In the genomic region with DNA sequence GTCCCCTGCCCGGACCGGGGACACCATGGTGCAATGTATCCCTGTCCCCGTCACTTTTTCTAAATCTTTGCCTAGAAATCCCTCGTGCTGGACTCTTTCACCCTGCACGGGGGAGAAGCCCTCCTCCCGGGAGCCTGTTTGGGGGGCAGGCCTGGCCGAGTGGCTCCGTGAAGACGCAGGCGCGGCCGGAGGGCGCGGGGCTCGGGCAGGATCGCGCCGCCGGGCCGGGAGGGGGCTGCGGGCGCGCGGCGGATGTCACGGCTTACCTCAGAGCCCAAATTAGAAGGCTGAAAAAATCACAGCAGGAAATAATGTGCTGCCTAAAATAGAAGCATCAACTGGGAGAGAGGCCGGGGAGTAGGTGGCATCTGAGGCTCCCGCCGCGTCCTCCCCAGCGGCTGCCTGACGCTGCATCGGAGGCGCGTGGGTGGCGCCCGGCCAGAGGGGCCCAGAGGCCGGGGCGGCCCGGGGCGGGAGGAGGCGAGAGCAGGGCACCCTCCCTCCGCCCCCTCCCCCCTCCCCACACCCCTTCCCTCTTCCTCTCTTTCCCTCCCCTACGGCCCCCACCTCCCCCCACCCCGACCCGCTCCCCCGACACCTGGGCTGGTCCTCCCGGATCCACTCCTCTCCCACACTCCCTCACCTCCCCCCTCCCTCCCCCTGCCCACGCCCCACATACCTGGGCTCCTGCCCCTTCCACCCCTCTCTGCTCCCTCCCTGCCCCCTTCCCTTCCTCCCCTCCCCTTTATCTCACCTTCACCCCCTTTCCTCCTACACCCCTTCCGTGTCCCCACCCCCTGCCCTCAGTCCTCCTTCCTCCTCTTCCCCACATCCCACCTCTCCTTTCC, we compare ENCODE assay signal across 8 cellular contexts. TPM values are rescaled to one million over a fixed set of nuclear protein-coding genes. Genes with fewer than 3 reads are reported as not detected.
DNase-seq lines count a peak whose midpoint lies in the region; ATAC-seq and TF ChIP-seq lines count a peak whose summit lies in the region.

No MANE protein-coding gene starts in this region.

- peaks cover 15 to 21% (median 21%) of the 10 kb centered on the region in 3 donors for H3K4me1 Mint-ChIP-seq in CD8-positive, alpha-beta memory T cell

- no peaks in the 10 kb centered on the region for H3K9me3 ChIP-seq in CD8-positive, alpha-beta memory T cell (ENCODE audit: low read length)
- H3K9me3 ChIP-seq in ascending aorta (no peaks in the 10 kb centered on the region), right cardiac atrium (ENCODE audit: control insufficient read depth, low read length) (no peaks in the 10 kb centered on the region)

- H3K4me3 ChIP-seq in CD8-positive, alpha-beta memory T cell (ENCODE audit: low read length): no peak overlapping the region
- H3K4me3 ChIP-seq in ascending aorta: peak overlapping the region; percentile 35 to 41
- H3K4me3 ChIP-seq in right cardiac atrium (ENCODE audit: low read length): peak overlapping the region; percentile 23
- peak overlapping the region; percentile 57 for H3K4me3 ChIP-seq in rectal smooth muscle tissue (ENCODE audit: low read length)

- CTCF ChIA-PET in CD8-positive, alpha-beta memory T cell (lab: Charles Lee): interaction anchor here (1.4 kb wide), 1 partner anchor 11 kb away, joined by 3 read pairs; no protein-coding TSS in a partner anchor

- intact Hi-C loops in ascending aorta (cut with DNase I) (loop anchor here (1.0 kb wide), 1 partner anchor 8 kb away; no protein-coding TSS in a partner anchor), right cardiac atrium (cut with DNase I) (loop anchor here in 1 of 4 donors (10.0 kb wide), 1 partner anchor 99 kb away; no protein-coding TSS in a partner anchor)

- peaks cover 19% of the 10 kb centered on the region for H3K4me1 ChIP-seq in CD8-positive, alpha-beta memory T cell (ENCODE audit: insufficient read depth, low read length)
- H3K4me1 ChIP-seq in ascending aorta (peaks cover 11 to 42% of the 10 kb centered on the region in 2 donors), right cardiac atrium (ENCODE audit: control insufficient read depth, insufficient read depth, low read length) (peaks cover 2% of the 10 kb centered on the region), rectal smooth muscle tissue (ENCODE audit: control insufficient read depth, insufficient read depth, low read length) (peaks cover 4% of the 10 kb centered on the region)

- POLR2A ChIA-PET in CD8-positive, alpha-beta memory T cell (lab: Charles Lee): no interaction called here

- no peaks in the 10 kb centered on the region for H3K36me3 Mint-ChIP-seq in CD8-positive, alpha-beta memory T cell

- H3K27ac Mint-ChIP-seq in CD8-positive, alpha-beta memory T cell: peak overlapping the region in 1 of 8 donors; percentile 63

- peaks cover 12 to 22% of the 10 kb centered on the region in 2 donors for H3K27me3 Mint-ChIP-seq in CD8-positive, alpha-beta memory T cell

- H3K27me3 ChIP-seq in CD8-positive, alpha-beta memory T cell (ENCODE audit: insufficient read depth, low read length, poor library complexity, severe bottlenecking): peaks cover 8% of the 10 kb centered on the region
- H3K27me3 ChIP-seq in ascending aorta (no peaks in the 10 kb centered on the region), right cardiac atrium (ENCODE audit: control insufficient read depth, insufficient read depth) (no peaks in the 10 kb centered on the region), rectal smooth muscle tissue (ENCODE audit: control insufficient read depth, insufficient read depth, low read length) (peaks cover 4% of the 10 kb centered on the region)

- no peak overlapping the region for H3K27ac ChIP-seq in CD8-positive, alpha-beta memory T cell (ENCODE audit: low read depth, low read length)
- peak overlapping the region; percentile 95 to 97 for H3K27ac ChIP-seq in ascending aorta
- peak overlapping the region; percentile 93 for H3K27ac ChIP-seq in right cardiac atrium (ENCODE audit: low read length)
- H3K27ac ChIP-seq in rectal smooth muscle tissue (ENCODE audit: low read depth, low read length): peak overlapping the region; percentile 15

- peak overlapping the region in 4 of 7 donors; percentile 45 to 74 (median 58) for H3K4me3 Mint-ChIP-seq in CD8-positive, alpha-beta memory T cell

- WGBS in right cardiac atrium: 2% methylated on average over 49 of the region's 50 CpGs

- H3K9me3 Mint-ChIP-seq in CD8-positive, alpha-beta memory T cell: no peaks in the 10 kb centered on the region

- TF ChIP-seq CTCF in ascending aorta (IDR thresholded peaks at IDR 0.05): no peak

- DNase-seq in CD8-positive, alpha-beta memory T cell: peak in 3 of 5 donors; percentile 7 to 37 (median 28)
- DNase-seq in NCI-H2171 treated with DMSO at 0.1 percent for 48 hours (lab: John Stamatoyannopoulos, UW): peak; percentile 54
- DNase-seq in ascending aorta (ENCODE audit: low spot score in 2 of 2): peak in 1 of 2 donors; percentile 92
- peak; percentile 75 to 91 (median 89) for DNase-seq in right cardiac atrium
- no peak for DNase-seq in GF-D8 (lab: John Stamatoyannopoulos, UW)

- H3K36me3 ChIP-seq in CD8-positive, alpha-beta memory T cell (ENCODE audit: insufficient read depth, low read length): no peaks in the 10 kb centered on the region
- H3K36me3 ChIP-seq in ascending aorta (no peaks in the 10 kb centered on the region), rectal smooth muscle tissue (ENCODE audit: control insufficient read depth, insufficient read depth, low read length) (no peaks in the 10 kb centered on the region)

- H3K9ac ChIP-seq in rectal smooth muscle tissue (ENCODE audit: low read length): no peak overlapping the region

- ATAC-seq in right cardiac atrium (peak; percentile 87 to 88), GM21381 (IDR thresholded peaks at IDR 0.05; ENCODE audit: unreplicated experiment) (no peak), GM18502 (IDR thresholded peaks at IDR 0.05; ENCODE audit: poor library complexity, unreplicated experiment) (no peak)

RNA-seq across cellular contexts. Expression of gene SLC4A1AP, which starts 51.9 kb away (rescaled TPM):
- total RNA-seq in CD8-positive, alpha-beta memory T cell: 10 to 100 TPM; 28.6 to 29.6 TPM
- 29.1 TPM for polyA plus RNA-seq in CD8-positive, alpha-beta memory T cell
- 26.8 TPM for total RNA-seq in ascending aorta
- total RNA-seq in right cardiac atrium: 10 to 100 TPM; 19.4 to 21.8 (median 21.2) TPM
- 19.9 TPM for polyA plus RNA-seq in right cardiac atrium

RNA-seq across cellular contexts. Expression of gene SUPT7L, which starts 52.1 kb away (rescaled TPM):
- total RNA-seq in CD8-positive, alpha-beta memory T cell: 10 to 100 TPM; 31.1 to 33.6 TPM
- 24.6 TPM for polyA plus RNA-seq in CD8-positive, alpha-beta memory T cell
- total RNA-seq in ascending aorta (6.1 TPM), right cardiac atrium (10 to 100 TPM; 27.3 to 30.9 (median 29.0) TPM)
- 26.8 TPM for polyA plus RNA-seq in right cardiac atrium

RNA-seq across cellular contexts. Expression of gene MRPL33, which starts 56.0 kb away (rescaled TPM):
- total RNA-seq in CD8-positive, alpha-beta memory T cell: 10 to 100 TPM; 85.8 to 90.0 TPM
- 251 TPM for polyA plus RNA-seq in CD8-positive, alpha-beta memory T cell
- 3.4 TPM for total RNA-seq in ascending aorta
- 100 to 1,000 TPM; 242 to 308 (median 274) TPM for total RNA-seq in right cardiac atrium
- 596 TPM for polyA plus RNA-seq in right cardiac atrium

Comparison
In these comparisons a context has a peak if more than half of its experiments do, and no peak if none do; other contexts are left out.
1. ATAC-seq: peak in right cardiac atrium (2 of 2); none in GM21381 (single experiment) and GM18502 (single experiment).
2. RNA of gene MRPL33, which starts 56.0 kb away (total RNA-seq): 242 to 308 TPM in right cardiac atrium and 85.8 to 90.0 TPM in CD8-positive, alpha-beta memory T cell; 3.4 TPM in ascending aorta (single experiment); every median in the first group is over 10 times any median in the second.